Comparison of ENCODE assay signal across 21 cellular contexts in the genomic region with DNA sequence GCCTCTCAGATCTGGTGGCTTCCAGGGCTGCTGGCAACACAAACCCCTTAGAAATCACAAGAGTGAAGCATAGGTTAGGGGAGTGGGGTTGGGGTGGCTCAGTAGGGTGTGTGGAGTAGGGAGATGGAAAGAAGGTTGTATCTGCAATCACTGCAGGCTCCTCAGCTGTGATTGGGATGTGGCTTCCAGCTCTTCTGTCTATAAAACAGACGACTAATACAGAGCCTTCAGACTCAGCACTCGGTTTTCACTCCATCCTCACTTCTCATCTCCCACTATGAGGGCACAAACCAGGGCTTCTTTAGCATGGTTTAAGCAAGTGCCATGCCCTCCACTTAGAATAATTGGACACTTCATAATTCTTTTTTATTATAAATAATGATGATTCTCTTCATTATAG. TPM values are rescaled to one million over a fixed set of nuclear protein-coding genes. Genes with fewer than 3 reads are reported as not detected.
"Had no signal": no experiment of that assay in that cellular context is flagged by ENCODE, and none has a peak within 500 bp of the region (broad histone marks: within the 10 kb centered on the region; RNA-seq: fewer than 3 reads in every experiment).

No MANE protein-coding gene starts in this region.

- ATAC-seq: gastrocnemius medialis, left cardiac atrium, left lung, natural killer cell, right cardiac atrium had no signal

- DNase-seq: dorsolateral prefrontal cortex; effector CD4-positive, alpha-beta T cell; gastrocnemius medialis; head of caudate nucleus; left cardiac atrium; left lung; mesenchymal stem cell; natural killer cell; occipital lobe; ovary; posterior cingulate gyrus; psoas muscle; right cardiac atrium; small intestine; stimulated activated CD4-positive, alpha-beta T cell treated with anti-CD3 and anti-CD28 coated beads, Interleukin-15, amount 100 ng/mL, for 24 hours; stimulated activated CD4-positive, alpha-beta T cell treated with anti-CD3 and anti-CD28 coated beads, Interleukin-4, amount 100 ng/mL, for 1 hour; stimulated activated CD8-positive, alpha-beta memory T cell treated with anti-CD3 and anti-CD28 coated beads, Interleukin-4, amount 100 ng/mL, for 48 hours; stimulated activated naive CD4-positive, alpha-beta T cell treated with Interleukin-2 at 50 U/mL for 16 hours; stomach; thyroid gland had no signal

- H3K79me2 ChIP-seq: hepatocyte had no signal

- H3K4me3 ChIP-seq: dorsolateral prefrontal cortex, gastrocnemius medialis, hepatocyte, left lung, ovary, psoas muscle, stomach, thyroid gland had no signal

- H3K27ac ChIP-seq: gastrocnemius medialis, hepatocyte, left lung, ovary, psoas muscle, stomach, thyroid gland had no signal

- H3K27me3 ChIP-seq: dorsolateral prefrontal cortex, gastrocnemius medialis, hepatocyte, left lung, ovary, stomach, thyroid gland had no signal

- H3K9me3 ChIP-seq: gastrocnemius medialis, left lung, ovary, psoas muscle, stomach, thyroid gland had no signal

- H2AFZ ChIP-seq: hepatocyte had no signal

- H3K4me2 ChIP-seq: hepatocyte had no signal

- H3K36me3 ChIP-seq: gastrocnemius medialis, left lung, ovary, stomach, thyroid gland had no signal

- H3K4me1 ChIP-seq: gastrocnemius medialis, left lung, psoas muscle, stomach, thyroid gland had no signal

RNA-seq across cellular contexts. Expression of gene CAP2, which starts 46.4 kb away (rescaled TPM):
- total RNA-seq: natural killer cell had no signal
